In genomic region chr4:26320453-26321325, GRCh38 we compare ENCODE assay signal across 8 cellular contexts. TPM values are rescaled to one million over a fixed set of nuclear protein-coding genes. Genes with fewer than 3 reads are reported as not detected.
A peak's percentile ranks its signal among the peaks of the same experiment; 100 is the strongest.
DNase-seq lines count a peak whose midpoint lies in the region; ATAC-seq and TF ChIP-seq lines count a peak whose summit lies in the region.

TSS of gene RBPJ (plus strand) at chr4:26321014. CDS start at chr4:26321029, 15 bp downstream.

- no peaks in the 10 kb centered on the region for H3K36me3 ChIP-seq in PC-9 (ENCODE audit: low read depth)
- H3K36me3 ChIP-seq in mucosa of descending colon (ENCODE audit: low read depth) = no peaks in the 10 kb centered on the region

- TF ChIP-seq CTCF in PC-9 (conservative IDR thresholded peaks at IDR 0.05) (no peak), mucosa of descending colon (IDR thresholded peaks at IDR 0.05) (no peak)

- no peaks in the 10 kb centered on the region for H3K27me3 ChIP-seq in PC-9 (ENCODE audit: insufficient read depth, low read depth)

- no peaks in the 10 kb centered on the region for H3K9me2 ChIP-seq in PC-9 (ENCODE audit: insufficient read depth)

- peak within 1 kb of the TSS; percentile 88 for H3K27ac ChIP-seq in PC-9
- peak within 1 kb of the TSS; percentile 93 for H3K27ac ChIP-seq in epithelial cell of prostate

- peak within 1 kb of the TSS; percentile 91 for H3K4me2 ChIP-seq in PC-9

- peak within 1 kb of the TSS; percentile 80 for H2AFZ ChIP-seq in PC-9

- ATAC-seq in GM21423 (IDR thresholded peaks at IDR 0.05; ENCODE audit: unreplicated experiment) (peak; percentile 22), mucosa of descending colon (peak; percentile 73)

- in situ Hi-C loops in KBM-7 (cut with MboI; ENCODE audit: low pct_unique_long_range_greater_than_20kb, low sequenced_read_pairs) = no loop called here

- peak within 1 kb of the TSS; percentile 74 for H3K4me3 ChIP-seq in PC-9
- H3K4me3 ChIP-seq in mucosa of descending colon = peak within 1 kb of the TSS; percentile 43

- no TSS peak for BruUV-seq in PC-9 (replicated peaks; lab: Mats Ljungman, UMichigan)

- POLR2A ChIA-PET in PC-9 (lab: Charles Lee; ENCODE audit: unreplicated experiment) = interaction anchor here (0.7 to 1.0 kb wide), 2 partner anchors 54 to 123 kb away, joined by 3 to 6 read pairs; no protein-coding TSS in a partner anchor

- peaks cover 20% of the 10 kb centered on the region; the same call in 1 of the 2 replicates for H3K4me1 ChIP-seq in PC-9 (replicated peaks; ENCODE audit: insufficient read depth)
- H3K4me1 ChIP-seq in mucosa of descending colon (ENCODE audit: low read depth) = no peaks in the 10 kb centered on the region

- peaks cover 4% of the 10 kb centered on the region for H3K9me3 ChIP-seq in PC-9 (ENCODE audit: insufficient read depth, low read depth)
- peaks cover 4% of the 10 kb centered on the region for H3K9me3 ChIP-seq in mucosa of descending colon

- H4K20me1 ChIP-seq in PC-9 (ENCODE audit: insufficient read depth) = peaks cover 10% of the 10 kb centered on the region

- CTCF ChIA-PET in PC-9 (lab: Charles Lee) = interaction anchor here (0.6 kb wide), 1 partner anchor 289 kb away, joined by 3 read pairs; no protein-coding TSS in a partner anchor

- H3F3A ChIP-seq in PC-9 (ENCODE audit: insufficient read depth, low read depth) = peaks cover 27% of the 10 kb centered on the region

- peak; percentile 93 for DNase-seq in CMK (ENCODE audit: low read depth)
- DNase-seq in KBM-7 = peak; percentile 92
- DNase-seq in PC-9 = peak; percentile 81 to 90
- peak; percentile 76 for DNase-seq in activated T-cell treated with anti-CD3 and anti-CD28 coated beads for 48 hours (ENCODE audit: low read depth)
- peak; percentile 91 for DNase-seq in epithelial cell of prostate (ENCODE audit: low read depth, low spot score)
- peak; percentile 93 to 94 (median 93) for DNase-seq in mucosa of descending colon
- peak; percentile 66 to 73 for DNase-seq in stimulated activated CD8-positive, alpha-beta memory T cell treated with anti-CD3 and anti-CD28 coated beads, Interleukin-4, amount 100 ng/mL, for 1 hour (ENCODE audit: low read depth in 2 of 2, low spot score in 1 of 2)

- H3K79me2 ChIP-seq in PC-9 (ENCODE audit: low read depth) = peaks cover 44% of the 10 kb centered on the region

- intact Hi-C loops in PC-9 (cut with micrococcal nuclease; ENCODE audit: unreplicated experiment) = loop anchor here (1.0 to 2.0 kb wide), 2 partner anchors 68 to 238 kb away; no protein-coding TSS in a partner anchor
- intact Hi-C loops in mucosa of descending colon (cut with DNase I, micrococcal nuclease) = loop anchor here in 1 of 2 donors (10.0 kb wide), 1 partner anchor 236 kb away; no protein-coding TSS in a partner anchor

RNA-seq across cellular contexts. Expression of gene RBPJ, which starts in this region (rescaled TPM):
- total RNA-seq in PC-9 (2021) (40.0 and 53.8 TPM in 2 replicates), mucosa of descending colon (100 to 1,000 TPM in 1 of 3 donors, 10 to 100 TPM in 2; 50.4 to 133 (median 52.0) TPM)

Comparison
In these comparisons a context has a peak if more than half of its experiments do, and no peak if none do; other contexts are left out.
1. Peak in every context shown above with its lines: DNase-seq, ATAC-seq, H3K4me3 ChIP-seq and H3K27ac ChIP-seq.